In genomic region chr15:44084728-44085127, GRCh38 we compare ENCODE assay signal across 19 cellular contexts.
DNase-seq lines count a peak whose midpoint lies in the region; ATAC-seq, FAIRE-seq and TF ChIP-seq lines count a peak whose summit lies in the region.
"Had no signal": no experiment of that assay in that cellular context is flagged by ENCODE, and none has a peak within 500 bp of the region (broad histone marks: within the 10 kb centered on the region; RNA-seq: fewer than 3 reads in every experiment).

No MANE protein-coding gene starts in this region.

- peak overlapping the region; percentile 64; the same call in 1 of the 2 replicates for H3K14ac ChIP-seq in IMR-90 (replicated peaks; ENCODE audit: low read depth, low read length)

- FAIRE-seq in GM12891 (lab: Jason Lieb, UNC) (peak; percentile 41), keratinocyte (lab: Jason Lieb, UNC) (peak; percentile 29)
- FAIRE-seq: G401.6, GM18507 had no signal

- no peak overlapping the region for H3K23ac ChIP-seq in IMR-90 (ENCODE audit: low read depth, low read length)

- H3K18ac ChIP-seq in IMR-90 (ENCODE audit: low read depth, low read length), result no peak overlapping the region

- no peaks in the 10 kb centered on the region for H3K4me1 Mint-ChIP-seq in activated T-helper 1 cell treated with anti-CD3 and anti-CD28 coated beads, Interleukin-12 subunit alpha, Interleukin-12 subunit beta, Interleukin-2, Interleukin-4 antibody, amounts not matched to agents 30 ng/mL and 10 ng/mL and 1 ng/mL, durations not matched to agents 14 hours and 24 hours and 36 hours (ENCODE audit: low read depth)
- H3K4me1 Mint-ChIP-seq: CD4-positive, CD25-positive, alpha-beta regulatory T cell had no signal

- H4K20me1 ChIP-seq in IMR-90 (ENCODE audit: insufficient read depth, low read length) (no peaks in the 10 kb centered on the region), keratinocyte (ENCODE audit: control insufficient read depth, extremely low read depth, insufficient read depth, low read length) (no peaks in the 10 kb centered on the region)

- WGBS in IMR-90 (ENCODE audit: extremely low coverage in 2 of 2, insufficient read length in 1 of 2), 2 experiments, result no CpG with 5 or more reads among the region's 2 CpGs
- 69 to 73% (median 70%) methylated on average over 2 of the region's 2 CpGs for WGBS in heart left ventricle, 4 donors

- H3K9ac ChIP-seq in IMR-90 (ENCODE audit: low read depth, low read length) (no peak overlapping the region), keratinocyte (ENCODE audit: control insufficient read depth, extremely low read depth, insufficient read depth, low read length) (no peak overlapping the region)
- H3K9ac ChIP-seq: KMS-11 had no signal

- CTCF ChIA-PET in IMR-90 (lab: Yijun Ruan, JAX), result no interaction called here
- CTCF ChIA-PET in Panc1 (lab: Charles Lee), result no interaction called here

- TF ChIP-seq CTCF in IMR-90 (conservative IDR thresholded peaks at IDR 0.05; ENCODE audit: low read depth, low read length) (no peak), Panc1 (IDR thresholded peaks at IDR 0.05) (no peak), keratinocyte (optimal IDR thresholded peaks at IDR 0.05 in 1 of 3, IDR thresholded peaks at IDR 0.05 in 1 of 3, conservative IDR thresholded peaks at IDR 0.05 in 1 of 3; ENCODE audit: extremely low read depth in 1 of 3, insufficient read depth in 2 of 3, low read length in 3 of 3) (no peak), heart left ventricle (IDR thresholded peaks at IDR 0.05) (no peak)

- no peak overlapping the region for H4K8ac ChIP-seq in IMR-90 (ENCODE audit: low read depth in 2 of 2, low read length in 2 of 2)

- no peak overlapping the region for H2BK120ac ChIP-seq in IMR-90 (ENCODE audit: low read depth, low read length)

- BruUV-seq in IMR-90 (replicated peaks; lab: Mats Ljungman, UMichigan) (no TSS peak), Panc1 (replicated peaks; lab: Mats Ljungman, UMichigan) (no TSS peak)

- no peak overlapping the region for H2BK20ac ChIP-seq in IMR-90 (ENCODE audit: low read depth, low read length)

- peaks cover 4 to 22% of the 10 kb centered on the region in 2 experiments; a peak in 1 of 4 replicates for H3K79me1 ChIP-seq in IMR-90 (ENCODE audit: low read depth in 1 of 2, low read length in 2 of 2)

- H3K79me2 ChIP-seq in keratinocyte (ENCODE audit: control insufficient read depth, insufficient read depth, low read length), result peaks cover 7% of the 10 kb centered on the region

- POLR2A ChIA-PET in IMR-90 (lab: Charles Lee; ENCODE audit: unreplicated experiment) (no interaction called here), Panc1 (lab: Charles Lee) (interaction anchor here (0.6 to 0.9 kb wide), 3 partner anchors 8 to 57 kb away, joined by 3 to 5 read pairs (median 4); no protein-coding TSS in a partner anchor)

- H2AK9ac ChIP-seq in IMR-90 (replicated peaks; ENCODE audit: low read depth, low read length, poor library complexity), result no peak overlapping the region

- dilution Hi-C loops in IMR-90 (cut with HindIII; ENCODE audit: low sequenced_read_pairs, unreplicated experiment), result no loop called here
- dilution Hi-C loops in keratinocyte (cut with MboI; ENCODE audit: extremely low pct_ligation_motif_present, low sequenced_read_pairs), result no loop called here

- in situ Hi-C loops in IMR-90 (cut with MboI; ENCODE audit: low sequenced_read_pairs) (no loop called here), Panc1 (cut with HindIII; ENCODE audit: low pct_unique_long_range_greater_than_20kb, low sequenced_read_pairs) (no loop called here)

- TF ChIP-seq RAD21 in IMR-90 (IDR thresholded peaks at IDR 0.05; ENCODE audit: low read length), result no peak

- H3K9me1 ChIP-seq in IMR-90 (ENCODE audit: insufficient read depth, low read length), result peaks cover 5% of the 10 kb centered on the region; the same call in 1 of the 2 replicates
- H3K9me1 ChIP-seq in keratinocyte (ENCODE audit: control insufficient read depth, extremely low read depth, insufficient read depth, low read length), result no peaks in the 10 kb centered on the region

- H3K4me3 ChIP-seq in IMR-90 (ENCODE audit: insufficient read depth, low read depth, low read length) (no peak overlapping the region), Panc1 (ENCODE audit: low read depth in 2 of 2, low read length in 2 of 2) (no peak overlapping the region), keratinocyte (ENCODE audit: control insufficient read depth in 2 of 3, extremely low read depth in 1 of 3, insufficient read depth in 2 of 3, low read depth in 1 of 3, low read length in 3 of 3) (peak overlapping the region in 1 of 3 experiments; percentile 4), heart left ventricle (no peak overlapping the region)

- no peak overlapping the region for H4K5ac ChIP-seq in IMR-90 (ENCODE audit: low read depth, low read length)

- H2AFZ ChIP-seq in IMR-90 (replicated peaks; ENCODE audit: low read length, poor library complexity) (no peak overlapping the region), keratinocyte (ENCODE audit: control insufficient read depth, low read length) (peak overlapping the region; percentile 66)

- H3K27ac ChIP-seq in IMR-90 (ENCODE audit: insufficient read depth, low read length), result no peak overlapping the region
- 0 out of 2 replicates have a peak overlapping the region, but pooled peaks have one; percentile 49 for H3K27ac ChIP-seq in Panc1 (ENCODE audit: low read length)
- peak overlapping the region; percentile 39 for H3K27ac ChIP-seq in keratinocyte (ENCODE audit: control insufficient read depth, insufficient read depth, low read length)
- no peak overlapping the region for H3K27ac ChIP-seq in heart left ventricle
- H3K27ac ChIP-seq: KMS-11 had no signal

- no peak for DNase-seq in GM12891 (ENCODE audit: insufficient read length, low spot score)
- DNase-seq in IMR-90, result no peak
- DNase-seq in Panc1 (ENCODE audit: low read depth, low spot score), result no peak
- no peak for DNase-seq in keratinocyte (ENCODE audit: low read depth, low spot score)
- no peak for DNase-seq in AG20443 (ENCODE audit: low spot score)
- no peak for DNase-seq in heart left ventricle
- DNase-seq in activated T-helper 1 cell treated with anti-CD3 and anti-CD28 coated beads, Interleukin-12 subunit alpha, Interleukin-12 subunit beta, Interleukin-2, Interleukin-4 antibody, amounts not matched to agents 30 ng/mL and 10 ng/mL and 1 ng/mL, durations not matched to agents 14 hours and 24 hours and 36 hours (ENCODE audit: low spot score), result no peak
- DNase-seq: Calu3; CD4-positive, CD25-positive, alpha-beta regulatory T cell; NCI-H1105; NCI-H1694 treated with DMSO at 0.1 percent for 48 hours; NCI-H446; NCI-H748 treated with DMSO at 0.1 percent for 48 hours; T-helper 1 cell had no signal

- TF ChIP-seq POLR2A in GM12891 (IDR thresholded peaks at IDR 0.05; ENCODE audit: low read depth, low read length) (no peak), IMR-90 (IDR thresholded peaks at IDR 0.05; ENCODE audit: low read depth, low read length) (no peak), heart left ventricle (IDR thresholded peaks at IDR 0.05) (no peak)

- no peaks in the 10 kb centered on the region for H3K9me3 Mint-ChIP-seq in activated T-helper 1 cell treated with anti-CD3 and anti-CD28 coated beads, Interleukin-12 subunit alpha, Interleukin-12 subunit beta, Interleukin-2, Interleukin-4 antibody, amounts not matched to agents 30 ng/mL and 10 ng/mL and 1 ng/mL, durations not matched to agents 14 hours and 24 hours and 36 hours

- H3K27me3 ChIP-seq in IMR-90 (ENCODE audit: control insufficient read depth, insufficient read depth, low read length) (no peaks in the 10 kb centered on the region), Panc1 (ENCODE audit: control insufficient read depth, insufficient read depth, low read length) (no peaks in the 10 kb centered on the region), keratinocyte (ENCODE audit: control insufficient read depth, extremely low read depth, insufficient read depth, low read length) (no peaks in the 10 kb centered on the region), heart left ventricle (no peaks in the 10 kb centered on the region)

- no peak overlapping the region; the same call in 2 of the 3 replicates for H2BK15ac ChIP-seq in IMR-90 (ENCODE audit: low read depth, low read length)

- H3K27me3 Mint-ChIP-seq in activated T-helper 1 cell treated with anti-CD3 and anti-CD28 coated beads, Interleukin-12 subunit alpha, Interleukin-12 subunit beta, Interleukin-2, Interleukin-4 antibody, amounts not matched to agents 30 ng/mL and 10 ng/mL and 1 ng/mL, durations not matched to agents 14 hours and 24 hours and 36 hours (ENCODE audit: insufficient read depth), result peaks cover 32% of the 10 kb centered on the region

- H3K4me1 ChIP-seq in IMR-90 (ENCODE audit: control insufficient read depth, insufficient read depth, low read length), result peaks cover 7% of the 10 kb centered on the region
- H3K4me1 ChIP-seq in Panc1 (ENCODE audit: control insufficient read depth, insufficient read depth, low read length), result peaks cover 21% of the 10 kb centered on the region
- peaks cover 41% of the 10 kb centered on the region for H3K4me1 ChIP-seq in keratinocyte (ENCODE audit: control insufficient read depth, extremely low read depth, insufficient read depth, low read length)
- no peaks in the 10 kb centered on the region for H3K4me1 ChIP-seq in heart left ventricle

- intact Hi-C loops in IMR-90 (cut with micrococcal nuclease), result no loop called here
- intact Hi-C loops in Panc1 (cut with micrococcal nuclease; ENCODE audit: unreplicated experiment), result no loop called here
- intact Hi-C loops in heart left ventricle (cut with DNase I), result no loop called here
- intact Hi-C loops in activated T-helper 1 cell treated with anti-CD3 and anti-CD28 coated beads, Interleukin-12 subunit alpha, Interleukin-12 subunit beta, Interleukin-2, Interleukin-4 antibody, amounts not matched to agents 30 ng/mL and 10 ng/mL and 1 ng/mL, durations not matched to agents 14 hours and 24 hours and 36 hours (cut with micrococcal nuclease), result no loop called here

- H4K91ac ChIP-seq in IMR-90 (ENCODE audit: insufficient read depth, low read depth, low read length), result no peak overlapping the region

- no peak overlapping the region for H3K56ac ChIP-seq in IMR-90 (ENCODE audit: extremely low read depth, insufficient read depth, low read length)

- ATAC-seq in IMR-90 (ENCODE audit: low read depth) (no peak), Panc1 (no peak), heart left ventricle (no peak)
- ATAC-seq: Right ventricle myocardium inferior had no signal

- no peak overlapping the region for H2AK5ac ChIP-seq in IMR-90 (ENCODE audit: low read depth, low read length)

- H3K9me3 ChIP-seq in IMR-90 (ENCODE audit: control insufficient read depth, insufficient read depth, low read length) (no peaks in the 10 kb centered on the region), Panc1 (ENCODE audit: control insufficient read depth, insufficient read depth, low read depth, low read length) (peaks cover 4% of the 10 kb centered on the region; the same call in 1 of the 2 replicates), keratinocyte (ENCODE audit: control insufficient read depth, low read depth, low read length) (no peaks in the 10 kb centered on the region), heart left ventricle (no peaks in the 10 kb centered on the region)

- H3K36me3 ChIP-seq in IMR-90 (ENCODE audit: control insufficient read depth, insufficient read depth, low read length) (no peaks in the 10 kb centered on the region), Panc1 (ENCODE audit: control insufficient read depth, insufficient read depth, low read length) (no peaks in the 10 kb centered on the region), keratinocyte (ENCODE audit: control insufficient read depth in 2 of 2, extremely low read depth in 1 of 2, insufficient read depth in 2 of 2, low read length in 2 of 2) (no peaks in the 10 kb centered on the region), heart left ventricle (no peaks in the 10 kb centered on the region)

- H3K4ac ChIP-seq in IMR-90 (ENCODE audit: low read depth, low read length), result no peak overlapping the region

- no peak overlapping the region for H2BK5ac ChIP-seq in IMR-90 (ENCODE audit: low read depth, low read length, poor library complexity, severe bottlenecking)

- H3K27ac Mint-ChIP-seq in activated T-helper 1 cell treated with anti-CD3 and anti-CD28 coated beads, Interleukin-12 subunit alpha, Interleukin-12 subunit beta, Interleukin-2, Interleukin-4 antibody, amounts not matched to agents 30 ng/mL and 10 ng/mL and 1 ng/mL, durations not matched to agents 14 hours and 24 hours and 36 hours, result no peak overlapping the region
- H3K27ac Mint-ChIP-seq: B cell; CD4-positive, CD25-positive, alpha-beta regulatory T cell had no signal

- no peak overlapping the region for H3K4me3 Mint-ChIP-seq in activated T-helper 1 cell treated with anti-CD3 and anti-CD28 coated beads, Interleukin-12 subunit alpha, Interleukin-12 subunit beta, Interleukin-2, Interleukin-4 antibody, amounts not matched to agents 30 ng/mL and 10 ng/mL and 1 ng/mL, durations not matched to agents 14 hours and 24 hours and 36 hours
- H3K4me3 Mint-ChIP-seq: B cell; CD4-positive, CD25-positive, alpha-beta regulatory T cell had no signal

- no peaks in the 10 kb centered on the region for H3K36me3 Mint-ChIP-seq in activated T-helper 1 cell treated with anti-CD3 and anti-CD28 coated beads, Interleukin-12 subunit alpha, Interleukin-12 subunit beta, Interleukin-2, Interleukin-4 antibody, amounts not matched to agents 30 ng/mL and 10 ng/mL and 1 ng/mL, durations not matched to agents 14 hours and 24 hours and 36 hours (ENCODE audit: low read depth)
- H3K36me3 Mint-ChIP-seq: CD4-positive, CD25-positive, alpha-beta regulatory T cell had no signal

- H3K4me2 ChIP-seq in IMR-90 (ENCODE audit: low read depth, low read length) (no peak overlapping the region), keratinocyte (ENCODE audit: control insufficient read depth, extremely low read depth, insufficient read depth, low read depth, low read length) (peak overlapping the region; percentile 56)
- H3K4me2 ChIP-seq: KMS-11 had no signal

Comparison
In these comparisons a context has a peak if more than half of its experiments do, and no peak if none do; other contexts are left out.
1. H3K27ac ChIP-seq: peak in Panc1 (single experiment) and keratinocyte (single experiment); none in IMR-90 (single experiment) and heart left ventricle (0 of 12).